8 cellular contexts compared by ENCODE assay signal in genomic region chr11:45804806-45805304, GRCh38. TPM values are rescaled to one million over a fixed set of nuclear protein-coding genes. Genes with fewer than 3 reads are reported as not detected.
DNase-seq lines count a peak whose midpoint lies in the region; ATAC-seq and TF ChIP-seq lines count a peak whose summit lies in the region.

Gene SLC35C1 (plus strand): TSS chr11:45805149. CDS start chr11:45805802, 653 bp downstream.

- ATAC-seq in GM21447 (IDR thresholded peaks at IDR 0.05; ENCODE audit: unreplicated experiment), result peak; percentile 91

- peak; percentile 96 for DNase-seq in DMS 273 (lab: John Stamatoyannopoulos, UW; ENCODE audit: unreplicated experiment)
- peak; percentile 97 for DNase-seq in OCI-LY7 (ENCODE audit: low spot score)
- peak; percentile 94 for DNase-seq in activated T-cell treated with anti-CD3 and anti-CD28 coated beads for 24 hours (ENCODE audit: low read depth)
- peak; percentile 88 for DNase-seq in epidermal melanocyte (ENCODE audit: insufficient read length, low spot score)
- DNase-seq in mucosa of gallbladder (ENCODE audit: low spot score), result peak; percentile 97
- DNase-seq in stimulated activated CD8-positive, alpha-beta memory T cell treated with anti-CD3 and anti-CD28 coated beads, Interleukin-4, amount 100 ng/mL, for 4 hours (ENCODE audit: low read depth in 2 of 2, low spot score in 1 of 2), result peak; percentile 89 to 91

- H3K27me3 ChIP-seq in HUES64 (ENCODE audit: insufficient read depth, low read length), result peaks cover 26% of the 10 kb centered on the region

- H3K9ac ChIP-seq in HUES64 (ENCODE audit: low read depth, low read length), result peak within 1 kb of the TSS; percentile 80

- peak within 1 kb of the TSS; percentile 99 for H3K4me2 ChIP-seq in OCI-LY7 (ENCODE audit: low read length)

- no TSS peak for BruUV-seq in OCI-LY7 (replicated peaks; lab: Mats Ljungman, UMichigan)

- H3K4me1 ChIP-seq in HUES64 (ENCODE audit: insufficient read depth, low read length), result peaks cover 6% of the 10 kb centered on the region; the same call in 1 of the 2 replicates
- H3K4me1 ChIP-seq in OCI-LY7 (ENCODE audit: insufficient read depth, low read length, poor library complexity, severe bottlenecking), result peaks cover 27% of the 10 kb centered on the region

- CTCF ChIA-PET in OCI-LY7 (lab: Charles Lee; ENCODE audit: unreplicated experiment), result interaction anchor here (0.6 kb wide), 1 partner anchor 187 kb away, joined by 3 read pairs; no protein-coding TSS in a partner anchor

- H3K9me2 ChIP-seq in OCI-LY7 (ENCODE audit: insufficient read depth, low read length), result no peaks in the 10 kb centered on the region

- no peak for TF ChIP-seq CTCF in OCI-LY7 (conservative IDR thresholded peaks at IDR 0.05; ENCODE audit: low read length)

- H4K20me1 ChIP-seq in OCI-LY7 (ENCODE audit: insufficient read depth, low read length), result no peaks in the 10 kb centered on the region

- H3K4me3 ChIP-seq in HUES64 (ENCODE audit: low read length) (peak within 1 kb of the TSS; percentile 83), OCI-LY7 (ENCODE audit: low read depth, low read length, poor library complexity, severe bottlenecking) (peak within 1 kb of the TSS; percentile 79)

- no peaks in the 10 kb centered on the region for H3K79me2 ChIP-seq in OCI-LY7 (ENCODE audit: insufficient read depth, low read depth, low read length)

- peak within 1 kb of the TSS; percentile 93 for H2AFZ ChIP-seq in OCI-LY7 (ENCODE audit: low read length)

- H3K27ac ChIP-seq in HUES64 (ENCODE audit: low read depth, low read length) (no peak within 1 kb of the TSS), OCI-LY7 (ENCODE audit: low read depth, low read length, poor library complexity, severe bottlenecking) (no peak within 1 kb of the TSS)

- intact Hi-C loops in OCI-LY7 (cut with micrococcal nuclease; ENCODE audit: unreplicated experiment), result loop anchor here (2.0 kb wide), 1 partner anchor 42 kb away; the partner anchor contains the start of gene CRY2

- H3K9me3 ChIP-seq in HUES64 (ENCODE audit: insufficient read depth, low read depth, low read length) (no peaks in the 10 kb centered on the region), OCI-LY7 (ENCODE audit: low read length) (no peaks in the 10 kb centered on the region)

- POLR2A ChIA-PET in OCI-LY7 (lab: Charles Lee), result interaction anchor here (0.5 to 1.0 kb wide), 3 partner anchors 9 to 1859 kb away, joined by 3 to 4 read pairs (median 3); no protein-coding TSS in a partner anchor

- no peaks in the 10 kb centered on the region for H3K36me3 ChIP-seq in HUES64 (ENCODE audit: insufficient read depth, low read length)
- no peaks in the 10 kb centered on the region for H3K36me3 ChIP-seq in OCI-LY7 (ENCODE audit: insufficient read depth, low read length)

- under 1% methylated on average over 45 of the region's 45 CpGs for WGBS in HUES64

RNA-seq across cellular contexts. Expression of gene SLC35C1, which starts in this region (rescaled TPM):
- 6.8 TPM for polyA plus RNA-seq in HUES64 (2013, experiment 1 of 2)
- 9.4 TPM for polyA plus RNA-seq in HUES64 (2013, experiment 2 of 2)
- 2.1 and 3.3 TPM in 2 replicates for total RNA-seq in OCI-LY7 (2014; rRNA removed; shearing (Covaris generic))
- total RNA-seq in OCI-LY7 (2022), result 7.9 and 9.2 TPM in 2 replicates
- total RNA-seq in mucosa of gallbladder, result 32.6 TPM
